Comparison of ENCODE assay signal across 9 cellular contexts in the genomic region with DNA sequence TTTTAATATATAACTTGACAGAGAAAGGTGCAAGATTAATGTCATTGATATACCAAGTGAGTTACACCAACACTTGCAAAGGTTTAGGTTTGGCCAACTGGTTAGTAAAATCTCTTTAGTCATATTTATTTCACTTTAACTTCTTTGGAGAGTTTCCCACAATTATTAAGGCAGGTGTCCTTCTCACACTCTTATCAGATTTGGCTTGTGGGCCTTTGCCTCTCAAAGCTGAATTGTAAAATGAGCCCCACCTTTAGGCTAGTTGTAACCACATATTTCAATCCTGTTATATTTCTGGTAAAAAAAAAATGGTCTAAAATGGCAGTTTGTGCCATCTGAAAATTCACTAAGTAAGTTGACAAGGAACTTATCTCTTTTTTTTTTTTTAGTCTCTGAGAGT. TPM values are rescaled to one million over a fixed set of nuclear protein-coding genes. Genes with fewer than 3 reads are reported as not detected.
"Had no signal": no experiment of that assay in that cellular context is flagged by ENCODE, and none has a peak within 500 bp of the region (broad histone marks: within the 10 kb centered on the region; RNA-seq: fewer than 3 reads in every experiment).

No MANE protein-coding gene starts in this region.

- H3K4me3 ChIP-seq: GM23248, HAP-1, K562 had no signal

- H3K4me1 ChIP-seq: HAP-1 had no signal

- H3K36me3 ChIP-seq: HAP-1 had no signal

- ATAC-seq: HCT116, K562 had no signal

- DNase-seq: GM23248, GOT3, H7, HFFc6, IMR-90, KG1 had no signal

- H3K9me3 ChIP-seq: HAP-1 had no signal

RNA-seq across cellular contexts. Expression of a gene that starts 26.6 kb away (rescaled TPM):
- total RNA-seq: K562 had no signal
- polyA plus RNA-seq: K562 had no signal
